In the genomic region with DNA sequence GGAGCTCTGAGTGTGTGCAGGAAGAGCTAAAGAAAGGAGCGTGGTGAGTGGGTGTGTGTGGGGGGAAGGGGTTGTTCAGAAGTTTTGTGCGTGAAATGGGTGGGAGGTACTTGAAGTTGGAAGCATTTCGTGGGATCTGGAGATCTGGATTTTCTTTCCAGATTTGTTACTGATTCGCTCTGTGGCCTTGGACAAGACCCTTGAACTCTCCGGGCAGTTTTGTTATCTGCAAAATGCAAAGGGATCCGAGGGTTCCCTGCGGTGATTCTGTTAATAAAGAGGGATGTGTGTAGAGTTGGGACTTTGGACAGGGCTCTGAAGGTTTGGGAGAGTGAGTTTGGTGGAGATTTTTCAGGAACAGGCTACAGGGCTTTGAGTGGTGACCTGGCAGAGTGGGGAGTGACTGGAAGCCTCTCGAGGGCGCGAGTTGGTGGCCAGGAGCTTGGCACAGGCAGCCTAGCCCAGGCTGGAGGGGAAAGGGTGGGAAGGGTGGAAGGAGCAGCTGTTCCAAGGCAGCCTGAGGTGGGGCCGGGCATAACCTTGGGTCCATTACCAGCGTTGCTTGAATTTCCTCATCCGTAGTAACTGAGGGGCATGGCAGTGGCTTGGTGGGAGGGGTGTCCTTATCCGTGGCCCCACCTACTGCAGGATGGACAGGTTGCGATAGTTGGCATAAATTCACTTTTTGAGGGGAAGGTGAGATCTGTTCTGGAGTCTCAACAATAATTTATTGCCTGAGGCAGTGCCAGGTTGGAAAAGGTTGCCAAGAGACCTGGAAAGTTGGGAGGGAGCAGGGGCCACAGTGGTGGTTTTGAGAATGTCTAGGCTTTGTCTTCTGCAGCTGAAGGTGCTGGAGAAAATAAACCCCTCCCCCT, we compare ENCODE assay signal across 8 cellular contexts. TPM values are rescaled to one million over a fixed set of nuclear protein-coding genes. Genes with fewer than 3 reads are reported as not detected.
DNase-seq lines count a peak whose midpoint lies in the region; ATAC-seq and TF ChIP-seq lines count a peak whose summit lies in the region.

No MANE protein-coding gene starts in this region.

- peak overlapping the region; percentile 87 for H3K4me3 Mint-ChIP-seq in central memory CD8-positive, alpha-beta T cell

- peaks cover 14% of the 10 kb centered on the region for H4K20me1 ChIP-seq in DOHH2 (ENCODE audit: control insufficient read depth, insufficient read depth, low read depth, low read length)

- no peak for ATAC-seq in central memory CD8-positive, alpha-beta T cell (replicated peaks; ENCODE audit: extremely low read depth, poor library complexity, severe bottlenecking)
- ATAC-seq in lung (ENCODE audit: insufficient read depth, low FRiP score) (no peak), GM19463 (IDR thresholded peaks at IDR 0.05; ENCODE audit: unreplicated experiment) (no peak), HG03280 (IDR thresholded peaks at IDR 0.05; ENCODE audit: unreplicated experiment) (no peak)

- peak overlapping the region; percentile 90 for H3K4me3 ChIP-seq in DOHH2 (ENCODE audit: low read length)
- H3K4me3 ChIP-seq in lung = peak overlapping the region; percentile 96
- H3K4me3 ChIP-seq in urinary bladder (ENCODE audit: low read depth, low read length) = peak overlapping the region; percentile 91

- 14 to 21% methylated on average over 15 of the region's 15 CpGs for WGBS in lung, 2 donors
- 15% methylated on average over 15 of the region's 15 CpGs for WGBS in urinary bladder

- TF ChIP-seq CTCF in DOHH2 (IDR thresholded peaks at IDR 0.05; ENCODE audit: low read depth, low read length, poor library complexity, severe bottlenecking) = no peak
- TF ChIP-seq CTCF in lung (IDR thresholded peaks at IDR 0.05; ENCODE audit: control extremely low read depth, extremely low read depth) = no peak

- peak overlapping the region; percentile 71 for H3K4me2 ChIP-seq in DOHH2 (ENCODE audit: low read length)

- H3F3A ChIP-seq in DOHH2 (ENCODE audit: control insufficient read depth, insufficient read depth) = 0 out of 2 replicates have a peak, but pooled peaks cover 3% of the 10 kb centered on the region

- H3K27me3 Mint-ChIP-seq in central memory CD8-positive, alpha-beta T cell = no peaks in the 10 kb centered on the region

- peaks cover 20% of the 10 kb centered on the region for H3K36me3 Mint-ChIP-seq in central memory CD8-positive, alpha-beta T cell (ENCODE audit: insufficient read depth)

- no peak overlapping the region for H3K27ac ChIP-seq in DOHH2 (ENCODE audit: low read depth, low read length)
- peak overlapping the region; percentile 85 to 99 for H3K27ac ChIP-seq in lung (ENCODE audit: low read depth in 1 of 2, low read length in 1 of 2)
- H3K27ac ChIP-seq in urinary bladder (ENCODE audit: low read depth) = peak overlapping the region; percentile 94

- H3K27ac Mint-ChIP-seq in central memory CD8-positive, alpha-beta T cell (ENCODE audit: low read depth) = peak overlapping the region; percentile 89

- H3K4me1 ChIP-seq in DOHH2 (ENCODE audit: control insufficient read depth, low read length) = peaks cover 19% of the 10 kb centered on the region
- peaks cover 17 to 21% of the 10 kb centered on the region in 2 donors for H3K4me1 ChIP-seq in lung (ENCODE audit: control insufficient read depth in 2 of 2, insufficient read depth in 2 of 2, low read length in 2 of 2)
- H3K4me1 ChIP-seq in urinary bladder (ENCODE audit: insufficient read depth) = no peaks in the 10 kb centered on the region

- peaks cover 61% of the 10 kb centered on the region for H3K4me1 Mint-ChIP-seq in central memory CD8-positive, alpha-beta T cell

- no peaks in the 10 kb centered on the region for H3K9me3 Mint-ChIP-seq in central memory CD8-positive, alpha-beta T cell

- DNase-seq in NCI-H2029 treated with DMSO at 0.1 percent for 48 hours (lab: John Stamatoyannopoulos, UW) (peak; percentile 79), lung (ENCODE audit: low spot score) (peak; percentile 62), NCI-H774 (lab: John Stamatoyannopoulos, UW) (no peak)
- DNase-seq in central memory CD8-positive, alpha-beta T cell (ENCODE audit: low spot score in 2 of 2) = no peak

- H3K79me2 ChIP-seq in DOHH2 (ENCODE audit: control insufficient read depth, low read length) = peaks cover 71% of the 10 kb centered on the region

- H3K9me3 ChIP-seq in DOHH2 (ENCODE audit: control insufficient read depth, insufficient read depth, low read length) = no peaks in the 10 kb centered on the region
- H3K9me3 ChIP-seq in lung (ENCODE audit: control insufficient read depth in 2 of 2, insufficient read depth in 1 of 2, low read length in 1 of 2) = no peaks in the 10 kb centered on the region

- H3K9me2 ChIP-seq in DOHH2 (replicated peaks; ENCODE audit: control insufficient read depth, low read length) = no peaks in the 10 kb centered on the region

- H3K27me3 ChIP-seq in DOHH2 (ENCODE audit: control insufficient read depth, low read length) = no peaks in the 10 kb centered on the region
- no peaks in the 10 kb centered on the region for H3K27me3 ChIP-seq in lung (ENCODE audit: control insufficient read depth, insufficient read depth)

- H3K36me3 ChIP-seq in DOHH2 (ENCODE audit: control insufficient read depth, low read length) (peaks cover 3% of the 10 kb centered on the region), lung (ENCODE audit: control insufficient read depth in 2 of 2, insufficient read depth in 2 of 2, low read length in 2 of 2) (no peaks in the 10 kb centered on the region), urinary bladder (ENCODE audit: insufficient read depth) (no peaks in the 10 kb centered on the region)

RNA-seq across cellular contexts. Expression of gene ACTN4, which starts 2.1 kb away (rescaled TPM):
- total RNA-seq in lung (100 to 1,000 TPM; 339 to 552 TPM), urinary bladder (140 TPM)
- polyA plus RNA-seq in lung (100 to 1,000 TPM; 229 to 394 TPM), urinary bladder (304 TPM)

RNA-seq across cellular contexts. Expression of gene EIF3K, which starts 30.6 kb away (rescaled TPM):
- total RNA-seq in lung (100 to 1,000 TPM; 142 to 243 TPM), urinary bladder (92.4 TPM)
- polyA plus RNA-seq in lung (100 to 1,000 TPM; 266 to 344 TPM), urinary bladder (373 TPM)

RNA-seq across cellular contexts. Expression of gene MAP4K1, which starts 31.8 kb away (rescaled TPM):
- total RNA-seq in lung (1 to 10 TPM; 4.0 to 9.8 TPM), urinary bladder (2.2 TPM)
- polyA plus RNA-seq in lung (10 to 100 TPM in 1 of 2 donors, 1 to 10 TPM in 1; 7.0 to 13.1 TPM), urinary bladder (1.9 TPM)

Comparison
In these comparisons a context has a peak if more than half of its experiments do, and no peak if none do; other contexts are left out.
1. DNase-seq: peak in NCI-H2029 treated with DMSO at 0.1 percent for 48 hours (single experiment) and lung (single experiment); none in central memory CD8-positive, alpha-beta T cell (0 of 2) and NCI-H774 (single experiment).
2. Peak in every context shown above with its lines, with median percentiles within 50 percentile points of each other: H3K4me3 ChIP-seq.